16 cellular contexts compared by ENCODE assay signal in the genomic region with DNA sequence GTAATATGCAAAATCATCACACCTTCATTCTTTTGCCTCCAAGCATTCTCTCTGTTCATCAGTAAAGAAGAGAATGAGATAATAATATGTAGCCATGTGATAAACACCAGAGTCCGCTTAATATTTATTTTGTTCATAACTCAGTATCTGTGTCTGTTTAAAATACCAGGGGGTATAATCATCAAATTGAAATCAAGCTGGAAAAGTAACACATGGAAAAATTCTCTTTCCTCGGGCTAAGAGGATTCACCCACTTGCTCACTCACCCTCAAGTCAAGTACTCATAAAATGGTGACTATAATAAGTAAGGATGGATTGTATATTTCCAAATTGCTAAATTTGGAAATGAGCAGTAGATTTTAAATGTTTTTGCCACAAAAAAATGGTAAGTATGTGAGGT.
DNase-seq lines count a peak whose midpoint lies in the region; ATAC-seq and TF ChIP-seq lines count a peak whose summit lies in the region.
"Had no signal": no experiment of that assay in that cellular context is flagged by ENCODE, and none has a peak within 500 bp of the region (broad histone marks: within the 10 kb centered on the region; RNA-seq: fewer than 3 reads in every experiment).

No MANE protein-coding gene starts in this region.

- no peaks in the 10 kb centered on the region; the same call in 1 of the 2 replicates for H3K27me3 Mint-ChIP-seq in HFFc6 (ENCODE audit: insufficient read depth)
- H3K27me3 Mint-ChIP-seq: CD4-positive, alpha-beta memory T cell had no signal

- DNase-seq in AG09309 (ENCODE audit: low read depth) = peak; percentile 17
- peak; percentile 80 for DNase-seq in EH (ENCODE audit: low read depth)
- peak; percentile 44 for DNase-seq in HFFc6
- DNase-seq in foreskin fibroblast = peak; percentile 28 to 60
- no peak for DNase-seq in NCI-H345 treated with DMSO at 0.1 percent for 48 hours (lab: John Stamatoyannopoulos, UW; ENCODE audit: unreplicated experiment)
- no peak for DNase-seq in spleen
- DNase-seq: 8988T; AML-193; CD4-positive, alpha-beta memory T cell; GOT3; H7; Karpas-422 had no signal

- intact Hi-C loops in spleen (cut with DNase I; ENCODE audit: low total_unique reads) = no loop called here

- H3K36me3 ChIP-seq in spleen = no peaks in the 10 kb centered on the region
- H3K36me3 ChIP-seq: BLaER1 had no signal

- no peak overlapping the region for H3K27ac ChIP-seq in spleen
- H3K27ac ChIP-seq: BLaER1 had no signal

- TF ChIP-seq CTCF in AG09309 (IDR thresholded peaks at IDR 0.05; ENCODE audit: control insufficient read depth, insufficient read depth, low read depth, low read length, missing control alignments) (no peak), HFFc6 (IDR thresholded peaks at IDR 0.05) (no peak), foreskin fibroblast (IDR thresholded peaks at IDR 0.05; ENCODE audit: low read depth, low read length) (no peak), spleen (IDR thresholded peaks at IDR 0.05 in 8 of 11, conservative IDR thresholded peaks at IDR 0.05 in 3 of 11) (no peak)

- H3K9me3 ChIP-seq in spleen = peaks cover 0 to 19% (median 13%) of the 10 kb centered on the region in 8 donors
- H3K9me3 ChIP-seq: BLaER1 had no signal

- peaks cover 12% of the 10 kb centered on the region for H3K9me3 Mint-ChIP-seq in HFFc6

- H3K4me1 Mint-ChIP-seq in HFFc6 (ENCODE audit: low read depth) = peaks cover 20% of the 10 kb centered on the region
- H3K4me1 Mint-ChIP-seq: CD14-positive monocyte; CD4-positive, alpha-beta memory T cell had no signal

- H3K4me3 Mint-ChIP-seq in HFFc6 = no peak overlapping the region
- H3K4me3 Mint-ChIP-seq: CD14-positive monocyte; CD4-positive, alpha-beta memory T cell had no signal

- peak overlapping the region; percentile 44; the same call in 1 of the 2 replicates for H3K27ac Mint-ChIP-seq in HFFc6
- H3K27ac Mint-ChIP-seq: CD14-positive monocyte; CD4-positive, alpha-beta memory T cell had no signal

- H3K4me1 ChIP-seq in spleen = no peaks in the 10 kb centered on the region
- H3K4me1 ChIP-seq: BLaER1 had no signal

- TF ChIP-seq POLR2A in spleen (IDR thresholded peaks at IDR 0.05) = no peak

- 73 to 90% (median 87%) methylated on average over 2 of the region's 2 CpGs for WGBS in spleen, 5 donors

- no peak overlapping the region for H3K4me3 ChIP-seq in AG09309 (ENCODE audit: control insufficient read depth, low read depth, low read length)
- H3K4me3 ChIP-seq in foreskin fibroblast (ENCODE audit: low read depth in 1 of 2, low read length in 2 of 2) = no peak overlapping the region
- no peak overlapping the region for H3K4me3 ChIP-seq in spleen
- H3K4me3 ChIP-seq: BLaER1, K562 had no signal

- peaks cover 11% of the 10 kb centered on the region; the same call in 1 of the 2 replicates for H3K36me3 Mint-ChIP-seq in HFFc6 (ENCODE audit: low read depth)
- H3K36me3 Mint-ChIP-seq: CD14-positive monocyte; CD4-positive, alpha-beta memory T cell had no signal

- no peaks in the 10 kb centered on the region for H3K27me3 ChIP-seq in spleen (replicated peaks in 1 of 7)
- H3K27me3 ChIP-seq: BLaER1 had no signal

- no peak for ATAC-seq in GM19351 (IDR thresholded peaks at IDR 0.05; ENCODE audit: unreplicated experiment)
- ATAC-seq: K562 had no signal

Comparison
In these comparisons a context has a peak if more than half of its experiments do, and no peak if none do; other contexts are left out.
1. DNase-seq: peak in AG09309 (single experiment), EH (single experiment), HFFc6 (single experiment) and foreskin fibroblast (2 of 2); none in NCI-H345 treated with DMSO at 0.1 percent for 48 hours (single experiment) and spleen (single experiment).